In the genomic region with DNA sequence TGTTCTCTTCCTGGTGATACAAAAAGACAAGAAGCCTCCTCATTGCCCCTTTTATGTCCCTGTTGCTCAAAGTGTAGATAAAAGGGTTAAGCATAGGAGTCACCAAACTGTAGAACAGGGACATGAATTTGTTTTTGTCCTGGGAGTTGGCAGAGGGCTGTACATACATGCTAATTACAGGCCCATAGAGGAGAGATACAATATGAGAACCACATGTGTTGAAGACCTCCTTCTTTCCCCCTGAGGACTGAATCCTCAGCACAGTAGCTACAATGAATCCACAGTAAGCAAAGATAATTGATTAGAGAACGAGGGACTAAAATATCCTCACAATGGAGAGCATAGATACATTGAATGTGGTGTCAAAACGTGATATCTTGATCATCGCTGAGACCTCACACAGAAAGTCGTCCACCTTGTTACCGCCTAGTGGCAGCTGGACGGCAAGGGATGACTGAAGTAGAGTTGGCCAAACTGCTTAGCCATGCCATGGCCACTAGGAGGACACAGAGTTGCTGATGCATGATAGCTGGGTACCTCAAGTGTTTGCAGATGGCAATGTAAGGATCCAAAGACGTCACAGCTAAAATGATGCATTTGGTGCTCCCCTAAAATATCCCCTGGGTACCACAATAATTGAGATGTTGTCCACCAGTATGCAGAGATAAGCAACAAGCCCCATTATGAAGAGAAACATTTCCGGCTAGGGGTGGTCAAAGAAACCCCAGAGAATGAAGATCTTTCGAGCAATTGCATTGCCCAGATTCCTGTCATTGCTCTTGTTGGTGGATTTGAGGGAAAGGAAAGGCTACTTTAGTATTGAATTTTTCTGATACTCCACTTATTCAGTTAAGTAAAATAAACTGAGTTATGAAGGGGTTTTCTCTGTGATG, we compare ENCODE assay signal across 8 cellular contexts. TPM values are rescaled to one million over a fixed set of nuclear protein-coding genes. Genes with fewer than 3 reads are reported as not detected.
DNase-seq lines count a peak whose midpoint lies in the region; ATAC-seq lines count a peak whose summit lies in the region.

No MANE protein-coding gene starts in this region.

- no peak overlapping the region for H3K4me3 Mint-ChIP-seq in stimulated activated naive B cell treated with anti-CD40 and anti-IgM and Interleukin-4, amounts not matched to agents 10 μg/mL and 1 μg/mL and 100 μg/mL, for 72 hours
- H3K4me3 Mint-ChIP-seq in T-cell: no peak overlapping the region

- no peaks in the 10 kb centered on the region for H3K36me3 Mint-ChIP-seq in stimulated activated naive B cell treated with anti-CD40 and anti-IgM and Interleukin-4, amounts not matched to agents 10 μg/mL and 1 μg/mL and 100 μg/mL, for 72 hours
- no peaks in the 10 kb centered on the region for H3K36me3 Mint-ChIP-seq in T-cell

- POLR2A ChIA-PET in T-cell (lab: Charles Lee): no interaction called here

- peaks cover 3 to 4% of the 10 kb centered on the region in 2 donors for H3K9me3 Mint-ChIP-seq in stimulated activated naive B cell treated with anti-CD40 and anti-IgM and Interleukin-4, amounts not matched to agents 10 μg/mL and 1 μg/mL and 100 μg/mL, for 72 hours
- H3K9me3 Mint-ChIP-seq in T-cell: peaks cover 0 to 4% (median 3%) of the 10 kb centered on the region in 3 donors

- in situ Hi-C loops in G401 (cut with HindIII; ENCODE audit: low sequenced_read_pairs): no loop called here

- H3K27me3 Mint-ChIP-seq in stimulated activated naive B cell treated with anti-CD40 and anti-IgM and Interleukin-4, amounts not matched to agents 10 μg/mL and 1 μg/mL and 100 μg/mL, for 72 hours: peaks cover 23 to 24% of the 10 kb centered on the region in 2 donors
- H3K27me3 Mint-ChIP-seq in T-cell: peaks cover 36 to 53% of the 10 kb centered on the region in 2 donors

- H3K27ac Mint-ChIP-seq in stimulated activated naive B cell treated with anti-CD40 and anti-IgM and Interleukin-4, amounts not matched to agents 10 μg/mL and 1 μg/mL and 100 μg/mL, for 72 hours: no peak overlapping the region
- H3K27ac Mint-ChIP-seq in T-cell: no peak overlapping the region

- peak; percentile 17 for DNase-seq in G401 (ENCODE audit: low spot score)
- peak; percentile 61 for DNase-seq in RPMI8226
- DNase-seq in fibroblast of gingiva (ENCODE audit: low read depth): peak; percentile 9
- peak; percentile 2 for DNase-seq in stimulated activated naive B cell treated with anti-CD40 and anti-IgM and Interleukin-4, amounts not matched to agents 10 μg/mL and 1 μg/mL and 100 μg/mL, for 72 hours
- DNase-seq in central memory CD4-positive, alpha-beta T cell: no peak
- no peak for DNase-seq in putamen (ENCODE audit: low spot score)
- DNase-seq in T-cell: no peak

- CTCF ChIA-PET in T-cell (lab: Charles Lee): interaction anchor here in 1 of 2 donors (0.9 kb wide), 1 partner anchor 515 kb away, joined by 3 read pairs; no protein-coding TSS in a partner anchor

- H3K4me1 Mint-ChIP-seq in stimulated activated naive B cell treated with anti-CD40 and anti-IgM and Interleukin-4, amounts not matched to agents 10 μg/mL and 1 μg/mL and 100 μg/mL, for 72 hours: no peaks in the 10 kb centered on the region
- H3K4me1 Mint-ChIP-seq in T-cell: no peaks in the 10 kb centered on the region

- ATAC-seq in HG02642 (IDR thresholded peaks at IDR 0.05; ENCODE audit: poor library complexity, unreplicated experiment): peak; percentile 48
- ATAC-seq in stimulated activated naive B cell treated with anti-CD40 and anti-IgM and Interleukin-4, amounts not matched to agents 10 μg/mL and 1 μg/mL and 100 μg/mL, for 72 hours (replicated peaks): peak; percentile 66 to 81
- ATAC-seq in T-cell (replicated peaks in 1 of 4): no peak

RNA-seq across cellular contexts. Expression of a gene that starts 15.0 kb away (rescaled TPM):
- not detected in 2 replicates for total RNA-seq in G401 (2014; rRNA removed; shearing (Covaris generic))
- total RNA-seq in T-cell: not detected

RNA-seq across cellular contexts. Expression of a gene that starts 27.1 kb away (rescaled TPM):
- not detected in 2 replicates for total RNA-seq in G401 (2014; rRNA removed; shearing (Covaris generic))
- not detected for total RNA-seq in T-cell

RNA-seq across cellular contexts. Expression of a gene that starts 27.2 kb away (rescaled TPM):
- not detected in 2 replicates for total RNA-seq in G401 (2014; rRNA removed; shearing (Covaris generic))
- total RNA-seq in T-cell: not detected

RNA-seq across cellular contexts. Expression of a gene that starts 35.8 kb away (rescaled TPM):
- not detected in 2 replicates for total RNA-seq in G401 (2014; rRNA removed; shearing (Covaris generic))
- under 1 TPM in 1 of 5 donors, not detected in 4; 0.09 TPM for total RNA-seq in T-cell

Comparison
In these comparisons a context has a peak if more than half of its experiments do, and no peak if none do; other contexts are left out.
1. DNase-seq: peak in G401 (single experiment), RPMI8226 (single experiment), fibroblast of gingiva (single experiment) and stimulated activated naive B cell treated with anti-CD40 and anti-IgM and Interleukin-4, amounts not matched to agents 10 μg/mL and 1 μg/mL and 100 μg/mL, for 72 hours (single experiment); none in central memory CD4-positive, alpha-beta T cell (single experiment), putamen (single experiment) and T-cell (0 of 34).
2. ATAC-seq: peak in HG02642 (single experiment) and stimulated activated naive B cell treated with anti-CD40 and anti-IgM and Interleukin-4, amounts not matched to agents 10 μg/mL and 1 μg/mL and 100 μg/mL, for 72 hours (2 of 2); none in T-cell (0 of 4).